ENCODE assay signal across 8 cellular contexts in the genomic region with DNA sequence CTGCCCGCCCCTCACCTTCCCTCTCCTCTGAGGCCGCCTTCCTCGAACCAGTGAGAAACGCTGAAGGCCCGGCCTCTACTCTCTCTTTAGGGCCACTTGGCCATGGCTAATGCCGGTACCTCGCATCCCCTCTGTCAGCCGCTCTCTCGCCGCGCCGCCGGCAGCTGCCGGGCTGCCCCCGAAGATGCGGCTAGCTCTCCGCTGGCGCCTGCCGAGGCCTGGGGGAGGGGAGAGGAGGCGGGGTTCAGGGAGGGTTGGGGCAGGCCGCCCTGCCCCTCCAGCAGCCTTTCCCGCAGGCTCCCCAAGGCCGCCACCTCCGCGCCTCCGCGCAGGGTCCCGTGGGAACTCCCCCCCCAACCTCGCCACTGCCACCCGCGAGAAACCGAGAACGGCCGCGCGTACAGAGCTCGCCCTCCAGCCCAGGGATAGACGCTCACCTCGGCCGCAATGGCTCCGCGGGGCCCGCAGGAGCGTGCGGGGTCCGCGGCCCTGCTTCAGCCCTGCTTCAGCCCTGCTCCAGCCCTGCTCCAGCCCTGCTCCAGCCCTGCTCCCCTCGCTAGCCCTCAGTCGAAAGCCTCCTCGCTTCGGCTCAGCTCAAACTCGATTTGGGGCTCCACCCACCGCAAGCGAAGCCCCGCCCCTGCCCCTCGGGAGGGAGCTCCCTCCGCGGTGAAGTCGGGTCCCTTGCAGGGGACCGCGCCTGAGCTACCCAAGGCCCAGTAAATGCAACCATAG. TPM values are rescaled to one million over a fixed set of nuclear protein-coding genes. Genes with fewer than 3 reads are reported as not detected.
A peak's percentile ranks its signal among the peaks of the same experiment; 100 is the strongest.
DNase-seq lines count a peak whose midpoint lies in the region; ATAC-seq and TF ChIP-seq lines count a peak whose summit lies in the region.

HUWE1 (minus strand) TSS at position 569 of the 735 bp plus-strand sequence. CDS start 32,612 bp downstream, outside the sequence.

- no peaks in the 10 kb centered on the region for H3K36me3 ChIP-seq in ectodermal cell (ENCODE audit: control insufficient read depth, insufficient read depth, low read length)
- no peaks in the 10 kb centered on the region for H3K36me3 ChIP-seq in lung (ENCODE audit: control insufficient read depth in 2 of 2, insufficient read depth in 2 of 2, low read length in 2 of 2)

- peak; percentile 52 for ATAC-seq in GM19351 (IDR thresholded peaks at IDR 0.05; ENCODE audit: unreplicated experiment)
- peak; percentile 36 for ATAC-seq in HG03571 (IDR thresholded peaks at IDR 0.05; ENCODE audit: unreplicated experiment)
- ATAC-seq in activated CD8-positive, alpha-beta T cell treated with anti-CD3 and anti-CD28 coated beads, Interleukin-2, amount 10 ng/mL, durations not matched to agents 7 days and 5 days: peak; percentile 45
- ATAC-seq in lung (ENCODE audit: insufficient read depth, low FRiP score): peak; percentile 44

- H3K36me3 Mint-ChIP-seq in activated CD8-positive, alpha-beta T cell treated with anti-CD3 and anti-CD28 coated beads, Interleukin-2, amount 10 ng/mL, durations not matched to agents 7 days and 5 days (ENCODE audit: low read depth): peaks cover 19% of the 10 kb centered on the region

- peaks cover 17% of the 10 kb centered on the region for H3K4me1 Mint-ChIP-seq in activated CD8-positive, alpha-beta T cell treated with anti-CD3 and anti-CD28 coated beads, Interleukin-2, amount 10 ng/mL, durations not matched to agents 7 days and 5 days (ENCODE audit: low read depth)

- DNase-seq in Ammon's horn (ENCODE audit: low spot score) (peak; percentile 83), NK-92 (lab: John Stamatoyannopoulos, UW; ENCODE audit: unreplicated experiment) (peak; percentile 1), lung (ENCODE audit: low spot score) (peak; percentile 79)
- DNase-seq in activated CD8-positive, alpha-beta T cell treated with anti-CD3 and anti-CD28 coated beads, Interleukin-2, amount 10 ng/mL, durations not matched to agents 7 days and 5 days: peak; percentile 86
- peak; percentile 64 to 85 (median 65) for DNase-seq in stimulated activated CD4-positive, alpha-beta T cell treated with anti-CD3 and anti-CD28 coated beads, TNF-alpha, amount 100 ng/mL, for 24 hours (ENCODE audit: low read depth in 3 of 3)

- H3K27ac ChIP-seq in ectodermal cell (ENCODE audit: insufficient read depth, low read depth, low read length, poor library complexity, severe bottlenecking) (peak within 1 kb of the TSS; percentile 93), lung (ENCODE audit: low read depth in 1 of 2, low read length in 1 of 2) (peak within 1 kb of the TSS; percentile 88 to 89)

- TF ChIP-seq CTCF in lung (IDR thresholded peaks at IDR 0.05; ENCODE audit: control extremely low read depth, extremely low read depth): no peak

- H3K4me3 ChIP-seq in ectodermal cell (ENCODE audit: insufficient read depth, low read depth, low read length) (peak within 1 kb of the TSS; percentile 62), lung (peak within 1 kb of the TSS; percentile 53)

- H3K27ac Mint-ChIP-seq in activated CD8-positive, alpha-beta T cell treated with anti-CD3 and anti-CD28 coated beads, Interleukin-2, amount 10 ng/mL, durations not matched to agents 7 days and 5 days: peak within 1 kb of the TSS; percentile 91

- 0% methylated on average over 59 to 61 of the region's 61 CpGs for WGBS in ectodermal cell, 2 experiments
- WGBS in lung, 2 donors: 0 to 30% methylated on average over 35 to 61 of the region's 61 CpGs

- H3K4me1 ChIP-seq in ectodermal cell (ENCODE audit: control insufficient read depth, insufficient read depth, low read length): no peaks in the 10 kb centered on the region
- H3K4me1 ChIP-seq in lung (ENCODE audit: control insufficient read depth in 2 of 2, insufficient read depth in 2 of 2, low read length in 2 of 2): peaks cover 0 to 5% of the 10 kb centered on the region in 2 donors

- H3K9me3 ChIP-seq in ectodermal cell (ENCODE audit: control insufficient read depth, low read length) (no peaks in the 10 kb centered on the region), lung (ENCODE audit: control insufficient read depth in 2 of 2, insufficient read depth in 1 of 2, low read length in 1 of 2) (peaks cover 0 to 5% of the 10 kb centered on the region in 2 donors)

- no peaks in the 10 kb centered on the region for H3K9me3 Mint-ChIP-seq in activated CD8-positive, alpha-beta T cell treated with anti-CD3 and anti-CD28 coated beads, Interleukin-2, amount 10 ng/mL, durations not matched to agents 7 days and 5 days (ENCODE audit: insufficient read depth)

- POLR2A ChIA-PET in activated CD8-positive, alpha-beta T cell treated with anti-CD3 and anti-CD28 coated beads, Interleukin-2, amount 10 ng/mL, durations not matched to agents 7 days and 5 days (lab: Charles Lee): interaction anchor here (0.6 to 7.1 kb wide), 20 partner anchors 8 to 1121 kb away, joined by 3 to 317 read pairs (median 4); partner anchors contain the start of genes MAGED2 and RIBC1

- H3K27me3 ChIP-seq in ectodermal cell (ENCODE audit: control insufficient read depth, insufficient read depth, low read length, poor library complexity, severe bottlenecking) (no peaks in the 10 kb centered on the region), lung (ENCODE audit: control insufficient read depth, insufficient read depth) (peaks cover 4% of the 10 kb centered on the region)

- CTCF ChIA-PET in activated CD8-positive, alpha-beta T cell treated with anti-CD3 and anti-CD28 coated beads, Interleukin-2, amount 10 ng/mL, durations not matched to agents 7 days and 5 days (lab: Charles Lee): interaction anchor here (0.7 to 6.9 kb wide), 3 partner anchors 29 to 754 kb away, joined by 3 to 46 read pairs (median 4); partner anchors contain the start of gene TSR2

- H3K4me3 Mint-ChIP-seq in activated CD8-positive, alpha-beta T cell treated with anti-CD3 and anti-CD28 coated beads, Interleukin-2, amount 10 ng/mL, durations not matched to agents 7 days and 5 days: peak within 1 kb of the TSS; percentile 89

- no peaks in the 10 kb centered on the region for H3K27me3 Mint-ChIP-seq in activated CD8-positive, alpha-beta T cell treated with anti-CD3 and anti-CD28 coated beads, Interleukin-2, amount 10 ng/mL, durations not matched to agents 7 days and 5 days (ENCODE audit: low read depth)

RNA-seq across cellular contexts. Expression of gene HUWE1, which starts in this region (rescaled TPM):
- total RNA-seq in activated CD8-positive, alpha-beta T cell treated with anti-CD3 and anti-CD28 coated beads, Interleukin-2, amount 10 ng/mL, durations not matched to agents 7 days and 5 days: 100 to 1,000 TPM; 223 to 231 TPM
- 116 TPM for polyA plus RNA-seq in ectodermal cell (2013, experiment 1 of 4)
- polyA plus RNA-seq in ectodermal cell (2013, experiment 2 of 4): 144 TPM
- 111 TPM for polyA plus RNA-seq in ectodermal cell (2013, experiment 3 of 4)
- 134 TPM for polyA plus RNA-seq in ectodermal cell (2013, experiment 4 of 4)
- total RNA-seq in lung: 100 to 1,000 TPM; 117 to 185 TPM
- polyA plus RNA-seq in lung: 10 to 100 TPM; 26.0 to 36.0 TPM

Comparison
In these comparisons a context has a peak if more than half of its experiments do, and no peak if none do; other contexts are left out.
1. Peak in every context shown above with its lines: DNase-seq, ATAC-seq, H3K4me3 ChIP-seq and H3K27ac ChIP-seq.
2. DNase-seq: peak in every context shown above with its lines; median percentile 86 in activated CD8-positive, alpha-beta T cell treated with anti-CD3 and anti-CD28 coated beads, Interleukin-2, amount 10 ng/mL, durations not matched to agents 7 days and 5 days; 83 in Ammon's horn; 79 in lung; 65 in stimulated activated CD4-positive, alpha-beta T cell treated with anti-CD3 and anti-CD28 coated beads, TNF-alpha, amount 100 ng/mL, for 24 hours; 1 in NK-92.